26 cellular contexts compared by ENCODE assay signal in genomic region chr17:51391992-51392654, GRCh38.
DNase-seq lines count a peak whose midpoint lies in the region.
"Had no signal": no experiment of that assay in that cellular context is flagged by ENCODE, and none has a peak within 500 bp of the region (broad histone marks: within the 10 kb centered on the region; RNA-seq: fewer than 3 reads in every experiment).

No MANE protein-coding gene starts in this region.

- H3K79me2 ChIP-seq in mesendoderm (ENCODE audit: control insufficient read depth, insufficient read depth, low read length): no peaks in the 10 kb centered on the region

- no peak overlapping the region for H4K8ac ChIP-seq in mesendoderm (ENCODE audit: low read depth, low read length)

- no peak overlapping the region for H3K4ac ChIP-seq in mesendoderm (ENCODE audit: low read depth, low read length)

- H3K4me1 ChIP-seq in mesendoderm (ENCODE audit: control insufficient read depth, low read depth, low read length): no peaks in the 10 kb centered on the region
- H3K4me1 ChIP-seq: body of pancreas, gastroesophageal sphincter, psoas muscle, testis, uterus had no signal

- H3K9ac ChIP-seq in mesendoderm (ENCODE audit: low read length): no peak overlapping the region

- no peak overlapping the region for H2AK5ac ChIP-seq in mesendoderm (ENCODE audit: low read length)

- H3K27me3 ChIP-seq in mesendoderm (ENCODE audit: insufficient read depth, low read length, poor library complexity): no peaks in the 10 kb centered on the region
- H3K27me3 ChIP-seq: body of pancreas, dorsolateral prefrontal cortex, testis, uterus had no signal

- H2BK15ac ChIP-seq in mesendoderm (replicated peaks; ENCODE audit: low read depth): no peak overlapping the region

- H4K5ac ChIP-seq in mesendoderm (ENCODE audit: low read length): no peak overlapping the region

- no peak overlapping the region for H3K4me3 ChIP-seq in mesendoderm (ENCODE audit: low read length)
- H3K4me3 ChIP-seq: body of pancreas, dorsolateral prefrontal cortex, gastroesophageal sphincter, psoas muscle, testis, uterus had no signal

- H3K56ac ChIP-seq in mesendoderm (ENCODE audit: low read length): no peak overlapping the region

- no peaks in the 10 kb centered on the region for H3K36me3 ChIP-seq in mesendoderm (ENCODE audit: control insufficient read depth, insufficient read depth, low read length)
- H3K36me3 ChIP-seq: gastroesophageal sphincter, uterus had no signal

- H2BK120ac ChIP-seq in mesendoderm (ENCODE audit: low read depth, low read length): no peak overlapping the region

- no peak overlapping the region for H3K27ac ChIP-seq in mesendoderm (ENCODE audit: low read depth, low read length)
- H3K27ac ChIP-seq: body of pancreas, dorsolateral prefrontal cortex, gastroesophageal sphincter, psoas muscle, RWPE1, testis, uterus had no signal

- H3K4me2 ChIP-seq in mesendoderm (ENCODE audit: low read length): no peak overlapping the region

- DNase-seq in ELF-1 (ENCODE audit: low read depth, low spot score) (peak; percentile 46), M059J (ENCODE audit: low read depth) (peak; percentile 7), astrocyte of the hippocampus (ENCODE audit: low read depth, low spot score) (peak; percentile 38), mesendoderm (peak; percentile 87), DMS 273 (lab: John Stamatoyannopoulos, UW; ENCODE audit: unreplicated experiment) (no peak), pons (ENCODE audit: low spot score) (no peak), globus pallidus (ENCODE audit: low spot score) (no peak)
- DNase-seq: activated effector memory CD4-positive, alpha-beta T cell treated with anti-CD3 and anti-CD28 coated beads, Interleukin-2, amount 50 U/mL, for 16 hours; body of pancreas; DMS 273 treated with DMSO at 0.1 percent for 48 hours; dorsolateral prefrontal cortex; GF-D8; HFFc6; midbrain; MM.1S; naive thymus-derived CD8-positive, alpha-beta T cell; NCI-H1417 treated with DMSO at 0.1 percent for 48 hours; NCI-H2081 treated with DMSO at 0.1 percent for 48 hours; NCI-H774; nucleus accumbens; psoas muscle; stimulated activated naive CD8-positive, alpha-beta T cell treated with anti-CD3 and anti-CD28 coated beads, Interleukin-15, Interleukin-2, amounts not matched to agents 100 U/mL and 50 U/mL, for 24 hours; testis; uterus had no signal

- H3K23ac ChIP-seq in mesendoderm (ENCODE audit: low read length): no peak overlapping the region

- WGBS in mesendoderm (ENCODE audit: extremely low coverage, insufficient coverage, low lambda C conversion rate): no CpG with 5 or more reads among the region's 8 CpGs

- H3K18ac ChIP-seq in mesendoderm (ENCODE audit: low read length): no peak overlapping the region

- H3K79me1 ChIP-seq in mesendoderm (ENCODE audit: low read length): no peaks in the 10 kb centered on the region

- H2BK5ac ChIP-seq in mesendoderm (ENCODE audit: low read length): no peak overlapping the region

Comparison
In these comparisons a context has a peak if more than half of its experiments do, and no peak if none do; other contexts are left out.
1. DNase-seq: peak in ELF-1 (single experiment), M059J (single experiment), astrocyte of the hippocampus (single experiment) and mesendoderm (single experiment); none in DMS 273 (single experiment), pons (single experiment) and globus pallidus (single experiment).